In the genomic region with DNA sequence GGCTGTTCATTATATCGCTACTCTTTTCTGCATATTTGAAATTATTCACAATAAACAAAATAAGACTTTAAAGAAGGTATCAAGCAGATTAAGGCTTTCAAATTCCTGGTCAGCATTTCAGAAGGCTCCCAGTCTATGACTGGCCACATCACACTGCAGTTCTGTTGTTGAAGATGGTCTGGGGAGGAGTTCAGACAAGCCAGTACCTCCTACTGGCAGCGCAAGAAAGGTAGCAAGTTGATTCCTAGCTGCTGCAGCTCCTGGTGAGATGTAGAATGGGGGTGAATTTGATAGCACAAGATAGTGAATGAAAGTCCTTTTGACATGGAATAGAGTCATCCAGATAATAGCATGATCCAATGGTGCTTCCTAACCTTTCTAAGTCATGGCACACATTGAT, we compare ENCODE assay signal across 36 cellular contexts.
"Had no signal": no experiment of that assay in that cellular context is flagged by ENCODE, and none has a peak within 500 bp of the region (broad histone marks: within the 10 kb centered on the region; RNA-seq: fewer than 3 reads in every experiment).

No MANE protein-coding gene starts in this region.

- H3K4me1 ChIP-seq: adrenal gland, breast epithelium, colonic mucosa, gastrocnemius medialis, heart right ventricle had no signal

- H3K4me3 ChIP-seq: adrenal gland, breast epithelium, cardiac muscle cell, colonic mucosa, esophagus muscularis mucosa, gastrocnemius medialis, heart right ventricle had no signal

- DNase-seq: activated CD4-positive, alpha-beta T cell treated with anti-CD3 and anti-CD28 coated beads for 36 hours; activated CD4-positive, alpha-beta T cell treated with anti-CD3 and anti-CD28 coated beads, Interleukin-2, amount 50 U/mL, for 1 hour; activated CD4-positive, alpha-beta T cell treated with anti-CD3 and anti-CD28 coated beads, Interleukin-2, amount 50 U/mL, for 48 hours; activated CD4-positive, CD25-positive, alpha-beta regulatory T cell; activated CD4-positive, CD25-positive, alpha-beta regulatory T cell treated with anti-CD3 and anti-CD28 coated beads, Interleukin-2, amount 50 U/mL, for 72 hours; activated CD8-positive, alpha-beta memory T cell treated with anti-CD3 and anti-CD28 coated beads for 24 hours; activated CD8-positive, alpha-beta T cell treated with anti-CD3 and anti-CD28 coated beads for 36 hours; activated effector memory CD4-positive, alpha-beta T cell treated with Interleukin-2 at 50 U/mL for 16 hours; activated gamma-delta T cell treated with Interleukin-2 at 50 U/mL for 16 hours; activated naive CD4-positive, alpha-beta T cell treated with Interleukin-2 at 50 U/mL for 16 hours; activated naive CD8-positive, alpha-beta T cell treated with anti-CD3 and anti-CD28 coated beads for 36 hours; activated naive CD8-positive, alpha-beta T cell treated with anti-CD3 and anti-CD28 coated beads, Interleukin-2, amount 50 U/mL, for 24 hours; activated T-cell treated with anti-CD3 and anti-CD28 coated beads, Interleukin-2, amount 50 U/mL, for 4 hours; adrenal gland; amygdala; aorta; central memory CD4-positive, alpha-beta T cell; cerebellar nuclear complex; colonic mucosa; effector CD8-positive, alpha-beta T cell; erythroblast; foreskin keratinocyte; gastrocnemius medialis; glutamatergic neuron; heart right ventricle; T-helper 1 cell; T-helper 17 cell; T1000; WERI-Rb-1 had no signal

- H3K27ac ChIP-seq: adrenal gland, breast epithelium, cardiac muscle cell, colonic mucosa, esophagus muscularis mucosa, foreskin keratinocyte, gastrocnemius medialis, heart right ventricle, WERI-Rb-1 had no signal

- H3K36me3 ChIP-seq: adrenal gland, breast epithelium, cardiac muscle cell, colonic mucosa, esophagus muscularis mucosa, gastrocnemius medialis, heart right ventricle, WERI-Rb-1 had no signal

- H3K36me3 Mint-ChIP-seq: activated naive CD4-positive, alpha-beta T cell treated with anti-CD3 and anti-CD28 coated beads, Interleukin-2, amount 50 U/mL, for 24 hours; activated naive CD8-positive, alpha-beta T cell treated with anti-CD3 and anti-CD28 coated beads for 36 hours had no signal

- H3K9me3 Mint-ChIP-seq: activated CD8-positive, alpha-beta T cell treated with anti-CD3 and anti-CD28 coated beads for 36 hours; T-helper 2 cell treated with Interferon-gamma antibody and Interleukin-4, amounts not matched to agents 5 μg/mL and 100 μg/mL, for 36 hours had no signal

- H3K4me3 Mint-ChIP-seq: activated CD4-positive, alpha-beta T cell treated with anti-CD3 and anti-CD28 coated beads for 36 hours; activated CD8-positive, alpha-beta T cell treated with anti-CD3 and anti-CD28 coated beads for 36 hours; activated naive CD4-positive, alpha-beta T cell treated with anti-CD3 and anti-CD28 coated beads, Interleukin-2, amount 50 U/mL, for 24 hours; activated naive CD8-positive, alpha-beta T cell treated with anti-CD3 and anti-CD28 coated beads for 36 hours; activated naive CD8-positive, alpha-beta T cell treated with anti-CD3 and anti-CD28 coated beads, Interleukin-2, amount 50 U/mL, for 24 hours; activated T-cell treated with anti-CD3 and anti-CD28 coated beads, Interleukin-2, amount 50 U/mL, for 4 hours; activated T-helper 17 cell treated with anti-CD3 and anti-CD28 coated beads, Interleukin-2, amount 50 U/mL, for 72 hours; brain; T-helper 17 cell; T-helper 2 cell treated with Interferon-gamma antibody and Interleukin-4, amounts not matched to agents 5 μg/mL and 100 μg/mL, for 36 hours had no signal

- ATAC-seq: activated CD4-positive, alpha-beta T cell treated with anti-CD3 and anti-CD28 coated beads for 36 hours; activated CD8-positive, alpha-beta T cell treated with anti-CD3 and anti-CD28 coated beads for 36 hours; activated naive CD8-positive, alpha-beta T cell treated with anti-CD3 and anti-CD28 coated beads, Interleukin-2, amount 50 U/mL, for 24 hours; activated T-cell treated with anti-CD3 and anti-CD28 coated beads, Interleukin-2, amount 50 U/mL, for 4 hours; activated T-helper 17 cell treated with anti-CD3 and anti-CD28 coated beads, Interleukin-2, amount 50 U/mL, for 72 hours; foreskin keratinocyte; gastrocnemius medialis; heart right ventricle; T-helper 17 cell had no signal

- H3K9me3 ChIP-seq: adrenal gland, breast epithelium, colonic mucosa, gastrocnemius medialis had no signal

- H3K27me3 Mint-ChIP-seq: activated T-helper 17 cell treated with anti-CD3 and anti-CD28 coated beads, Interleukin-2, amount 50 U/mL, for 72 hours; T-helper 17 cell had no signal

- H3K27ac Mint-ChIP-seq: activated CD4-positive, alpha-beta T cell treated with anti-CD3 and anti-CD28 coated beads for 36 hours; activated CD8-positive, alpha-beta T cell treated with anti-CD3 and anti-CD28 coated beads for 36 hours; activated naive CD4-positive, alpha-beta T cell treated with anti-CD3 and anti-CD28 coated beads, Interleukin-2, amount 50 U/mL, for 24 hours; activated naive CD8-positive, alpha-beta T cell treated with anti-CD3 and anti-CD28 coated beads for 36 hours; activated naive CD8-positive, alpha-beta T cell treated with anti-CD3 and anti-CD28 coated beads, Interleukin-2, amount 50 U/mL, for 24 hours; activated T-helper 17 cell treated with anti-CD3 and anti-CD28 coated beads, Interleukin-2, amount 50 U/mL, for 72 hours; brain; T-helper 17 cell; T-helper 2 cell treated with Interferon-gamma antibody and Interleukin-4, amounts not matched to agents 5 μg/mL and 100 μg/mL, for 36 hours had no signal

- H3K27me3 ChIP-seq: adrenal gland, breast epithelium, cardiac muscle cell, colonic mucosa, esophagus muscularis mucosa, foreskin keratinocyte, gastrocnemius medialis, heart right ventricle had no signal

- H3K4me1 Mint-ChIP-seq: activated CD4-positive, alpha-beta T cell treated with anti-CD3 and anti-CD28 coated beads for 36 hours; activated naive CD4-positive, alpha-beta T cell treated with anti-CD3 and anti-CD28 coated beads, Interleukin-2, amount 50 U/mL, for 24 hours; activated naive CD8-positive, alpha-beta T cell treated with anti-CD3 and anti-CD28 coated beads for 36 hours; activated naive CD8-positive, alpha-beta T cell treated with anti-CD3 and anti-CD28 coated beads, Interleukin-2, amount 50 U/mL, for 24 hours; activated T-helper 17 cell treated with anti-CD3 and anti-CD28 coated beads, Interleukin-2, amount 50 U/mL, for 72 hours; T-helper 17 cell had no signal
